9 cellular contexts compared by ENCODE assay signal in genomic region chr17:7173687-7174602, GRCh38. TPM values are rescaled to one million over a fixed set of nuclear protein-coding genes. Genes with fewer than 3 reads are reported as not detected.
DNase-seq lines count a peak whose midpoint lies in the region; ATAC-seq and TF ChIP-seq lines count a peak whose summit lies in the region.
"Had no signal": no experiment of that assay in that cellular context is flagged by ENCODE, and none has a peak within 500 bp of the region (broad histone marks: within the 10 kb centered on the region; RNA-seq: fewer than 3 reads in every experiment).

No MANE protein-coding gene starts in this region.

- no peaks in the 10 kb centered on the region for H3K9me3 Mint-ChIP-seq in MCF 10A (ENCODE audit: unreplicated experiment)
- H3K9me3 Mint-ChIP-seq in activated naive CD4-positive, alpha-beta T cell treated with anti-CD3 and anti-CD28 coated beads, Interleukin-2, amount 10 ng/mL, durations not matched to agents 7 days and 5 days: peaks cover 5% of the 10 kb centered on the region

- no peaks in the 10 kb centered on the region for H3K27me3 ChIP-seq in breast epithelium
- peaks cover 30% of the 10 kb centered on the region for H3K27me3 ChIP-seq in iPS-15b (ENCODE audit: control insufficient read depth, insufficient read depth, low read length)
- H3K27me3 ChIP-seq in skeletal muscle tissue (ENCODE audit: control insufficient read depth in 3 of 3, insufficient read depth in 3 of 3, low read length in 3 of 3): peaks cover 39 to 54% (median 48%) of the 10 kb centered on the region in 3 donors

- no peak overlapping the region for H3K27ac Mint-ChIP-seq in MCF 10A (ENCODE audit: low read depth, unreplicated experiment)
- H3K27ac Mint-ChIP-seq in activated naive CD4-positive, alpha-beta T cell treated with anti-CD3 and anti-CD28 coated beads, Interleukin-2, amount 10 ng/mL, durations not matched to agents 7 days and 5 days: no peak overlapping the region

- no peak overlapping the region for H3K9ac ChIP-seq in iPS-15b (ENCODE audit: low read depth, low read length)
- H3K9ac ChIP-seq in skeletal muscle tissue (ENCODE audit: low read depth in 1 of 3, low read length in 3 of 3): peak overlapping the region in 2 of 3 donors; percentile 27 to 45

- no peaks in the 10 kb centered on the region for H3K4me1 Mint-ChIP-seq in MCF 10A (ENCODE audit: insufficient read depth, unreplicated experiment)
- H3K4me1 Mint-ChIP-seq in activated naive CD4-positive, alpha-beta T cell treated with anti-CD3 and anti-CD28 coated beads, Interleukin-2, amount 10 ng/mL, durations not matched to agents 7 days and 5 days: peaks cover 14% of the 10 kb centered on the region

- no peak overlapping the region for H3K4me3 Mint-ChIP-seq in MCF 10A (ENCODE audit: unreplicated experiment)
- H3K4me3 Mint-ChIP-seq in activated naive CD4-positive, alpha-beta T cell treated with anti-CD3 and anti-CD28 coated beads, Interleukin-2, amount 10 ng/mL, durations not matched to agents 7 days and 5 days: no peak overlapping the region

- TF ChIP-seq CTCF in breast epithelium (IDR thresholded peaks at IDR 0.05) (no peak), MCF 10A (IDR thresholded peaks at IDR 0.05; ENCODE audit: unreplicated experiment) (no peak)

- H3K36me3 ChIP-seq in breast epithelium: no peaks in the 10 kb centered on the region
- H3K36me3 ChIP-seq in iPS-15b (ENCODE audit: control insufficient read depth, insufficient read depth, low read length): no peaks in the 10 kb centered on the region
- no peaks in the 10 kb centered on the region for H3K36me3 ChIP-seq in skeletal muscle tissue (ENCODE audit: control insufficient read depth in 3 of 3, insufficient read depth in 3 of 3, low read length in 3 of 3)
- H3K36me3 ChIP-seq: SJSA1 had no signal

- H3K27ac ChIP-seq in breast epithelium: no peak overlapping the region
- no peak overlapping the region for H3K27ac ChIP-seq in skeletal muscle tissue (ENCODE audit: low read depth, low read length)
- H3K27ac ChIP-seq: SJSA1 had no signal

- POLR2A ChIA-PET in MCF 10A (lab: Yijun Ruan, JAX): no interaction called here

- H3K4me1 ChIP-seq in breast epithelium (peaks cover 0 to 13% of the 10 kb centered on the region in 2 donors), iPS-15b (ENCODE audit: control insufficient read depth, insufficient read depth, low read length) (no peaks in the 10 kb centered on the region), skeletal muscle tissue (ENCODE audit: control insufficient read depth in 3 of 3, insufficient read depth in 3 of 3, low read length in 3 of 3) (peaks cover 17 to 19% (median 17%) of the 10 kb centered on the region in 3 donors)

- H3K36me3 Mint-ChIP-seq in MCF 10A (ENCODE audit: insufficient read depth, unreplicated experiment): no peaks in the 10 kb centered on the region
- H3K36me3 Mint-ChIP-seq in activated naive CD4-positive, alpha-beta T cell treated with anti-CD3 and anti-CD28 coated beads, Interleukin-2, amount 10 ng/mL, durations not matched to agents 7 days and 5 days: no peaks in the 10 kb centered on the region

- no TSS peak for BruUV-seq in MCF 10A (replicated peaks; lab: Mats Ljungman, UMichigan)

- DNase-seq in breast epithelium (ENCODE audit: low spot score in 2 of 2) (no peak), MCF 10A (ENCODE audit: unreplicated experiment) (no peak), GM19240 (ENCODE audit: insufficient read length, low spot score) (no peak)
- DNase-seq in activated naive CD4-positive, alpha-beta T cell treated with anti-CD3 and anti-CD28 coated beads, Interleukin-2, amount 10 ng/mL, durations not matched to agents 7 days and 5 days: peak; percentile 77

- no peaks in the 10 kb centered on the region for H3K27me3 Mint-ChIP-seq in MCF 10A (ENCODE audit: insufficient read depth, unreplicated experiment)
- H3K27me3 Mint-ChIP-seq in activated naive CD4-positive, alpha-beta T cell treated with anti-CD3 and anti-CD28 coated beads, Interleukin-2, amount 10 ng/mL, durations not matched to agents 7 days and 5 days: peaks cover 14% of the 10 kb centered on the region

- intact Hi-C loops in breast epithelium (cut with DNase I; ENCODE audit: low total_unique reads) (no loop called here), MCF 10A (cut with micrococcal nuclease) (no loop called here)

- H3K9me3 ChIP-seq in breast epithelium: peaks cover 0 to under 1% of the 10 kb centered on the region in 2 donors
- no peaks in the 10 kb centered on the region for H3K9me3 ChIP-seq in iPS-15b (ENCODE audit: control insufficient read depth, insufficient read depth, low read length)
- H3K9me3 ChIP-seq in skeletal muscle tissue (ENCODE audit: control insufficient read depth in 3 of 3, low read length in 3 of 3): no peaks in the 10 kb centered on the region
- H3K9me3 ChIP-seq: SJSA1 had no signal

- no peak for ATAC-seq in HG03442 (IDR thresholded peaks at IDR 0.05; ENCODE audit: unreplicated experiment)
- ATAC-seq in GM21529 (IDR thresholded peaks at IDR 0.05; ENCODE audit: unreplicated experiment): no peak

- CTCF ChIA-PET in MCF 10A (lab: Yijun Ruan, JAX): no interaction called here
- CTCF ChIA-PET in activated naive CD4-positive, alpha-beta T cell treated with anti-CD3 and anti-CD28 coated beads, Interleukin-2, amount 10 ng/mL, durations not matched to agents 7 days and 5 days (lab: Charles Lee): interaction anchor here (1.1 to 1.7 kb wide), 2 partner anchors 34 to 128 kb away, joined by 3 to 6 read pairs; no protein-coding TSS in a partner anchor

- TF ChIP-seq POLR2A in breast epithelium (IDR thresholded peaks at IDR 0.05): no peak

- peak overlapping the region in 2 of 3 donors; percentile 16 to 26 for H3K4me3 ChIP-seq in breast epithelium
- H3K4me3 ChIP-seq in iPS-15b (ENCODE audit: low read depth, low read length): peak overlapping the region; percentile 48
- H3K4me3 ChIP-seq in skeletal muscle tissue (ENCODE audit: low read length in 3 of 3): peak overlapping the region; percentile 6 to 48 (median 38)
- H3K4me3 ChIP-seq: SJSA1 had no signal

RNA-seq across cellular contexts. Expression of gene ASGR1, which starts 5.2 kb away (rescaled TPM):
- total RNA-seq in breast epithelium: 1 to 10 TPM; 1.0 to 1.4 (median 1.3) TPM
- 0.37 and 0.59 TPM in 2 replicates for total RNA-seq in MCF 10A (2022)
- total RNA-seq in skeletal muscle tissue: 1.0 TPM

RNA-seq across cellular contexts. Expression of gene DLG4, which starts 45.7 kb away (rescaled TPM):
- 10 to 100 TPM in 2 of 3 donors, 1 to 10 TPM in 1; 7.2 to 18.4 (median 11.1) TPM for total RNA-seq in breast epithelium
- 7.6 TPM in 2 replicates for total RNA-seq in MCF 10A (2022)
- total RNA-seq in skeletal muscle tissue: 7.3 TPM

RNA-seq across cellular contexts. Expression of gene ACADVL, which starts 45.8 kb away (rescaled TPM):
- total RNA-seq in breast epithelium: 1,000 to 10,000 TPM in 1 of 3 donors, 100 to 1,000 TPM in 2; 421 to 1,002 (median 829) TPM
- total RNA-seq in MCF 10A (2022): 387 and 413 TPM in 2 replicates
- 119 TPM for total RNA-seq in skeletal muscle tissue

RNA-seq across cellular contexts. Expression of gene ASGR2, which starts 59.3 kb away (rescaled TPM):
- total RNA-seq in breast epithelium: under 1 TPM; 0.33 to 0.96 (median 0.88) TPM
- not detected in 2 replicates for total RNA-seq in MCF 10A (2022)
- not detected for total RNA-seq in skeletal muscle tissue
- total RNA-seq: SJSA1 had no signal
